9 cellular contexts compared by ENCODE assay signal in genomic region chr16:27430923-27431484, GRCh38. TPM values are rescaled to one million over a fixed set of nuclear protein-coding genes. Genes with fewer than 3 reads are reported as not detected.
DNase-seq lines count a peak whose midpoint lies in the region; ATAC-seq, FAIRE-seq and TF ChIP-seq lines count a peak whose summit lies in the region.
"Had no signal": no experiment of that assay in that cellular context is flagged by ENCODE, and none has a peak within 500 bp of the region (broad histone marks: within the 10 kb centered on the region; RNA-seq: fewer than 3 reads in every experiment).

No MANE protein-coding gene starts in this region.

- H4K12ac ChIP-seq in trophoblast cell (ENCODE audit: low read depth, low read length) = no peak overlapping the region

- in situ Hi-C loops in GM12878 (cut with MboI) = no loop called here

- H3K4me1 ChIP-seq in Loucy (ENCODE audit: insufficient read depth, low read length, poor library complexity, severe bottlenecking) (peaks cover 61% of the 10 kb centered on the region), GM12878 (ENCODE audit: control insufficient read depth, insufficient read depth, low read length) (peaks cover 67% of the 10 kb centered on the region), trophoblast cell (ENCODE audit: control insufficient read depth in 1 of 2, insufficient read depth in 2 of 2, low read length in 2 of 2) (peaks cover 13% of the 10 kb centered on the region in 2 experiments)

- TF ChIP-seq RAD21 in GM12878 (IDR thresholded peaks at IDR 0.05; ENCODE audit: insufficient read depth, low read depth, low read length) = no peak

- TF ChIP-seq CTCF in Loucy (conservative IDR thresholded peaks at IDR 0.05; ENCODE audit: low read length) (no peak), GM12878 (IDR thresholded peaks at IDR 0.05 in 2 of 3, conservative IDR thresholded peaks at IDR 0.05 in 1 of 3; ENCODE audit: control insufficient read depth in 2 of 3, extremely low read depth in 1 of 3, insufficient read depth in 1 of 3, low read depth in 3 of 3, low read length in 3 of 3) (no peak)

- DNase-seq in GM12878 (ENCODE audit: low read depth, low spot score) (no peak), trophoblast cell (peak; percentile 47 to 56), pons (ENCODE audit: low spot score) (no peak), DMS153 (lab: John Stamatoyannopoulos, UW) (no peak), caudate nucleus (lab: John Stamatoyannopoulos, UW) (no peak)
- DNase-seq: NCI-H226 had no signal

- RAD21 ChIA-PET in GM12878 (lab: Charles Lee; ENCODE audit: unreplicated experiment) = interaction anchor here (1.0 to 2.3 kb wide), 5 partner anchors 20 to 32 kb away, joined by 3 to 10 read pairs (median 5); no protein-coding TSS in a partner anchor

- no peak overlapping the region for H3K4me3 ChIP-seq in Loucy (ENCODE audit: low read length, poor library complexity, severe bottlenecking)
- H3K4me3 ChIP-seq in GM12878 = no peak overlapping the region; the same call in 1 of the 2 replicates
- no peak overlapping the region for H3K4me3 ChIP-seq in trophoblast cell (ENCODE audit: low read depth, low read length)

- no peak overlapping the region for H2BK5ac ChIP-seq in trophoblast cell (ENCODE audit: low read depth, low read length, poor library complexity)

- TF ChIP-seq POLR2A in GM18505 (IDR thresholded peaks at IDR 0.05; ENCODE audit: borderline replicate concordance, extremely low read depth, insufficient read depth, insufficient read length) = peak; percentile 39
- no peak; the same call in none of the 2 replicates for TF ChIP-seq POLR2A in GM12878 (IDR thresholded peaks at IDR 0.05; ENCODE audit: low read depth, low read length)

- no peak overlapping the region for H3K18ac ChIP-seq in trophoblast cell (ENCODE audit: low read length)

- ATAC-seq in GM18505 (IDR thresholded peaks at IDR 0.05; ENCODE audit: unreplicated experiment) (peak; percentile 34), GM12878 (peak; percentile 12), GM21528 (IDR thresholded peaks at IDR 0.05; ENCODE audit: low FRiP score, unreplicated experiment) (no peak)

- H2BK12ac ChIP-seq in trophoblast cell (ENCODE audit: low read length) = no peak overlapping the region

- H2BK120ac ChIP-seq in trophoblast cell (ENCODE audit: insufficient read depth, low read length, poor library complexity) = no peak overlapping the region

- H3K14ac ChIP-seq in trophoblast cell (ENCODE audit: low read length) = no peak overlapping the region

- POLR2A ChIA-PET in GM12878 (lab: Charles Lee) = interaction anchor here (0.9 to 1.9 kb wide), 5 partner anchors 10 to 39 kb away, joined by 3 to 10 read pairs (median 4); no protein-coding TSS in a partner anchor

- intact Hi-C loops in GM12878 (cut with micrococcal nuclease; ENCODE audit: unreplicated experiment) = no loop called here

- H4K91ac ChIP-seq in trophoblast cell (ENCODE audit: low read depth, low read length) = no peak overlapping the region

- H4K20me1 ChIP-seq in Loucy (ENCODE audit: insufficient read depth, low read length, poor library complexity, severe bottlenecking) (no peaks in the 10 kb centered on the region), GM12878 (ENCODE audit: control insufficient read depth, insufficient read depth) (no peaks in the 10 kb centered on the region)

- peak overlapping the region; percentile 38 for H3K4me2 ChIP-seq in Loucy (ENCODE audit: low read depth, low read length, poor library complexity, severe bottlenecking)
- H3K4me2 ChIP-seq in GM12878 (ENCODE audit: control insufficient read depth, insufficient read depth) = peak overlapping the region; percentile 71
- H3K4me2 ChIP-seq in trophoblast cell (ENCODE audit: low read length) = no peak overlapping the region

- H4K8ac ChIP-seq in trophoblast cell (ENCODE audit: low read depth, low read length) = no peak overlapping the region

- no peaks in the 10 kb centered on the region for H3K79me1 ChIP-seq in trophoblast cell (ENCODE audit: low read length)

- H3K9me2 ChIP-seq in Loucy (replicated peaks; ENCODE audit: low read depth, low read length) = no peaks in the 10 kb centered on the region

- H3K36me3 ChIP-seq in Loucy (ENCODE audit: insufficient read depth, low read length) (no peaks in the 10 kb centered on the region), GM12878 (ENCODE audit: control insufficient read depth in 2 of 2, insufficient read depth in 2 of 2, low read length in 1 of 2) (peaks cover 33 to 53% of the 10 kb centered on the region in 2 experiments), trophoblast cell (ENCODE audit: control insufficient read depth in 1 of 2, insufficient read depth in 2 of 2, low read length in 2 of 2) (no peaks in the 10 kb centered on the region)

- SMC1A ChIA-PET in GM12878 (lab: Charles Lee; ENCODE audit: uncharacterized antibody, unreplicated experiment) = interaction anchor here (0.8 to 11.7 kb wide), 4 partner anchors 9 to 43 kb away, joined by 3 to 161 read pairs (median 3); partner anchors contain the start of gene IL21R

- H3F3A ChIP-seq in Loucy (ENCODE audit: low read depth) = no peaks in the 10 kb centered on the region

- no TSS peak for BruUV-seq in GM12878 (replicated peaks; lab: Mats Ljungman, UMichigan)

- H3K27me3 ChIP-seq in Loucy (ENCODE audit: insufficient read depth, low read length, poor library complexity, severe bottlenecking) (no peaks in the 10 kb centered on the region), GM12878 (replicated peaks in 1 of 2; ENCODE audit: control insufficient read depth in 2 of 2, insufficient read depth in 2 of 2, low read length in 1 of 2) (no peaks in the 10 kb centered on the region), trophoblast cell (ENCODE audit: insufficient read depth, low read length) (no peaks in the 10 kb centered on the region)

- H2AFZ ChIP-seq in Loucy (ENCODE audit: low read length) (no peak overlapping the region), GM12878 (ENCODE audit: control insufficient read depth, low read depth, low read length) (no peak overlapping the region), trophoblast cell (ENCODE audit: insufficient read depth, low read length, poor library complexity) (no peak overlapping the region)

- H3K4ac ChIP-seq in trophoblast cell (ENCODE audit: low read depth, low read length) = no peak overlapping the region

- 2% methylated on average over 10 of the region's 10 CpGs for WGBS in GM12878 (ENCODE audit: insufficient coverage, insufficient replicate concordance, low lambda C conversion rate, missing lambda C conversion rate)
- no CpG with 5 or more reads among the region's 10 CpGs for WGBS in trophoblast cell (ENCODE audit: extremely low coverage, insufficient coverage, insufficient read length)

- CTCF ChIA-PET in GM12878 (lab: Yijun Ruan, JAX) = interaction anchor here (1.0 to 6.7 kb wide), 4 partner anchors 19 to 437 kb away, joined by 3 to 113 read pairs (median 4); partner anchors contain the start of gene IL21R

- no peaks in the 10 kb centered on the region for H3K9me3 ChIP-seq in Loucy (ENCODE audit: insufficient read depth, low read depth, low read length)
- no peaks in the 10 kb centered on the region for H3K9me3 ChIP-seq in GM12878 (replicated peaks; ENCODE audit: control insufficient read depth, insufficient read depth, low read length)
- no peaks in the 10 kb centered on the region for H3K9me3 ChIP-seq in trophoblast cell (ENCODE audit: insufficient read depth, low read depth, low read length)

- H3K23ac ChIP-seq in trophoblast cell (ENCODE audit: low read length) = no peak overlapping the region

- no peak overlapping the region for H3K9ac ChIP-seq in Loucy (ENCODE audit: low read depth, low read length, poor library complexity, severe bottlenecking)
- peak overlapping the region; percentile 63; the same call in 1 of the 2 replicates for H3K9ac ChIP-seq in GM12878 (ENCODE audit: control insufficient read depth, insufficient read depth, low read length)
- no peak overlapping the region for H3K9ac ChIP-seq in trophoblast cell (ENCODE audit: low read length)

- TF ChIP-seq EP300 in GM12878 (IDR thresholded peaks at IDR 0.05; ENCODE audit: borderline replicate concordance in 1 of 2, control insufficient read depth in 1 of 2, low read depth in 2 of 2, low read length in 2 of 2) = no peak

- no peak for FAIRE-seq in GM12878 (lab: Jason Lieb, UNC)

- H3K79me2 ChIP-seq in Loucy (ENCODE audit: insufficient read depth, low read length) = no peaks in the 10 kb centered on the region
- peaks cover 77% of the 10 kb centered on the region for H3K79me2 ChIP-seq in GM12878 (ENCODE audit: control insufficient read depth, insufficient read depth, low read length)
- H3K79me2 ChIP-seq in trophoblast cell (ENCODE audit: control insufficient read depth, insufficient read depth, low read length, poor library complexity) = peaks cover 2% of the 10 kb centered on the region

- H2AK5ac ChIP-seq in trophoblast cell (ENCODE audit: low read length) = no peak overlapping the region

- H3K27ac ChIP-seq in GM12878 (ENCODE audit: control insufficient read depth, insufficient read depth) = peak overlapping the region; percentile 88
- H3K27ac ChIP-seq in trophoblast cell (ENCODE audit: low read depth, low read length) = no peak overlapping the region
- no peak overlapping the region for H3K27ac ChIP-seq in caudate nucleus (ENCODE audit: low read depth, low read length)

TF ChIP-seq in GM12878, 131 proteins besides CTCF, POLR2A, EP300 and RAD21 (continues in another document):
- TF ChIP-seq ZNF622 (IDR thresholded peaks at IDR 0.05) (no peak), EZH2 (IDR thresholded peaks at IDR 0.05; ENCODE audit: borderline replicate concordance, control insufficient read depth, low read depth, low read length) (no peak), BRCA1 (IDR thresholded peaks at IDR 0.05; ENCODE audit: low read depth, low read length) (no peak), SUZ12 (IDR thresholded peaks at IDR 0.05; ENCODE audit: unreplicated experiment) (no peak), ZNF24 (IDR thresholded peaks at IDR 0.05) (no peak), KLF5 (IDR thresholded peaks at IDR 0.05; ENCODE audit: partially characterized antibody) (no peak)

RNA-seq across cellular contexts. Expression of gene IL21R, which starts 29.0 kb away (rescaled TPM):
- total RNA-seq in GM12878 (2013; cell fraction: nucleolus; rRNA removed) = 193 and 215 TPM in 2 replicates
- 106 and 109 TPM in 2 replicates for total RNA-seq in GM12878 (2014; rRNA removed)
- 62.9 and 66.9 TPM in 2 replicates for total RNA-seq in GM12878 (2014; rRNA removed; fragmentation: Illumina TruSeq; extraction: Trizol)
- 138 and 141 TPM in 2 replicates for total RNA-seq in GM12878 (2021)
- 25.9 TPM for polyA plus RNA-seq in GM12878 (2011; ENCODE audit: low read depth)
- 23.2 and 57.2 TPM in 2 replicates for polyA plus RNA-seq in GM12878 (2011; rRNA removed)
- polyA plus RNA-seq in GM12878 (2011; cell fraction: cytosol; rRNA removed) = 84.6 and 89.7 TPM in 2 replicates
- polyA plus RNA-seq in GM12878 (2011; cell fraction: nucleus; rRNA removed) = 71.9 and 79.4 TPM in 2 replicates
- 50.3 and 72.8 TPM in 2 replicates for polyA plus RNA-seq in GM12878 (2012)
- 32.4 and 59.2 TPM in 2 replicates for polyA plus RNA-seq in GM12878 (2014; fragmentation: Illumina TruSeq; extraction: Trizol)
- 1 to 10 TPM; 5.3 to 9.7 TPM for polyA plus RNA-seq in GM12878 (2014; fragmentation: Nextera tagmentation; extraction: Ambion mirVana)
- polyA plus RNA-seq in GM12878 (2014; rRNA removed) = 98.0 and 108 TPM in 2 replicates
- 100 to 1,000 TPM; 115 to 129 TPM for polyA plus RNA-seq in GM12878 (2016; fragmentation: Nextera tagmentation; extraction: Ambion mirVana)
- polyA minus RNA-seq in GM12878 (2011; rRNA and poly(A)+ RNA removed) = 175 and 195 TPM in 2 replicates
- polyA minus RNA-seq in GM12878 (2011; cell fraction: cytosol; rRNA and poly(A)+ RNA removed) = 54.0 and 60.1 TPM in 2 replicates
- 65.5 and 104 TPM in 2 replicates for polyA minus RNA-seq in GM12878 (2011; cell fraction: nucleus; rRNA and poly(A)+ RNA removed)
- 0.08 and 0.15 TPM in 2 replicates for polyA plus RNA-seq in trophoblast cell (2013)

Comparison
In these comparisons a context has a peak if more than half of its experiments do, and no peak if none do; other contexts are left out.
1. DNase-seq: peak in trophoblast cell (2 of 2); none in GM12878 (single experiment), pons (single experiment), DMS153 (single experiment) and caudate nucleus (0 of 61).